Comparison of ENCODE assay signal across 8 cellular contexts in the genomic region with DNA sequence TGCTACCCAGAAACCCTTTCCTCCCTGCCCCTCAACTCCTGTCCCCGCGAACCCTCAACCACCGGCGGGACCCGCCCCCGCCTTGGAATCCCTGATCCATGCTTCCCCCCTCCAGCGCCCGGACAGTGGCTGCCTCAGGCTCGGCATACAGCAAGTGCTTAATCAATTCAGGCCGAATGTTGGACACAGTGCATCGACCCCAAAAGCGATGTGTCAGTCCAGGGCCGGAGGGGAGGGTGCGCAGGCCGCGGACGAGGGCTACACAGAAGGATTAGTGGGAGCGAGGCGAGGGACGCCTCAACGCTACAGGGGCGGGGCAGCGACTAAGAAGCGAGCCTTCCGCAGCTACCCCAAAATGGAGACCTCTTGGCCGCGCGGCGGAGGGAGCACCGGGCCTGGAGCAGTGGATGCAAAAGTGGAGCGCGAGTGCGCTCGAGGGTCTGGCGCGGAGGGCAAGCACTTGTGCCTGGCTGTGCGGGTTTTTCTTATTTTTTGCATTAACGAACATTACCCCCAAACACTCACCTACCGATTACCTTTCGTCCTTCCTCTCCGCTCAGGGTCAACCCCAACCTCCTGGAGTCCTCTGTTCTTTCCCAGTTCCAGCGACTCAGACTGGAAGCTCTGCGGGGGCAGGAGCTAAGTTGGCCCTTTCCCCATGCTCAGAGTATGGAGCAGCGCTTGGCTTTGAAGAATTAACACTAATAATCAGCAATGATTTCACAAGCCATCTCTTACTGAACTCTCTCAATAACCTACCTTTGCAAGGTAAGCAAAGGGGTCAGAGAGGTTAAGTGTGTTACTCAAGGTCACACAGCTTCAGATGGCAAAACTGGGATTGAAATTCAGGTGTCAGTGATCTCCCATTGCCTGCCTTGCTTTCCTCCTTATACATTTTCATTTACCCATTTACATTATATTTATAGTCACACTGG. TPM values are rescaled to one million over a fixed set of nuclear protein-coding genes. Genes with fewer than 3 reads are reported as not detected.
DNase-seq lines count a peak whose midpoint lies in the region; ATAC-seq, FAIRE-seq and TF ChIP-seq lines count a peak whose summit lies in the region.

No MANE protein-coding gene starts in this region.

- peak; percentile 64 for DNase-seq in activated CD4-positive, alpha-beta T cell treated with anti-CD3 and anti-CD28 coated beads for 36 hours
- no peak for DNase-seq in activated CD4-positive, alpha-beta T cell treated with anti-CD3 and anti-CD28 coated beads, Interleukin-2, amount 50 U/mL, for 1 hour
- DNase-seq in OCI-M1 (lab: John Stamatoyannopoulos, UW) (peak; percentile 97), cardiac muscle cell (ENCODE audit: low read depth in 1 of 2, low spot score in 1 of 2) (peak; percentile 71 to 81), pancreas (peak in 1 of 6 donors; percentile 84), NCI-H2081 treated with DMSO at 0.1 percent for 48 hours (lab: John Stamatoyannopoulos, UW) (no peak)
- DNase-seq in activated naive CD8-positive, alpha-beta T cell treated with anti-CD3 and anti-CD28 coated beads, Interleukin-2, amount 10 ng/mL, durations not matched to agents 7 days and 5 days: no peak

- no peak for FAIRE-seq in pancreas (lab: Jason Lieb, UNC)

- H3K9me3 Mint-ChIP-seq in activated CD4-positive, alpha-beta T cell treated with anti-CD3 and anti-CD28 coated beads for 36 hours (ENCODE audit: low read depth): no peaks in the 10 kb centered on the region
- H3K9me3 Mint-ChIP-seq in activated naive CD8-positive, alpha-beta T cell treated with anti-CD3 and anti-CD28 coated beads, Interleukin-2, amount 10 ng/mL, durations not matched to agents 7 days and 5 days: no peaks in the 10 kb centered on the region

- peaks cover 3% of the 10 kb centered on the region for H3K27me3 Mint-ChIP-seq in activated CD4-positive, alpha-beta T cell treated with anti-CD3 and anti-CD28 coated beads for 36 hours
- H3K27me3 Mint-ChIP-seq in activated naive CD8-positive, alpha-beta T cell treated with anti-CD3 and anti-CD28 coated beads, Interleukin-2, amount 10 ng/mL, durations not matched to agents 7 days and 5 days: no peaks in the 10 kb centered on the region

- ATAC-seq in activated CD4-positive, alpha-beta T cell treated with anti-CD3 and anti-CD28 coated beads for 36 hours: peak; percentile 11
- ATAC-seq in HG03457 (IDR thresholded peaks at IDR 0.05; ENCODE audit: unreplicated experiment): peak; percentile 16
- no peak for ATAC-seq in activated naive CD8-positive, alpha-beta T cell treated with anti-CD3 and anti-CD28 coated beads, Interleukin-2, amount 10 ng/mL, durations not matched to agents 7 days and 5 days (ENCODE audit: low read depth)
- peak; percentile 47 to 61 (median 59) for ATAC-seq in pancreas

- H3K4me1 ChIP-seq in cardiac muscle cell (ENCODE audit: low read depth) (peaks cover 3% of the 10 kb centered on the region), pancreas (no peaks in the 10 kb centered on the region)

- H3K36me3 Mint-ChIP-seq in activated CD4-positive, alpha-beta T cell treated with anti-CD3 and anti-CD28 coated beads for 36 hours (ENCODE audit: low read depth): peaks cover 6% of the 10 kb centered on the region
- H3K36me3 Mint-ChIP-seq in activated naive CD8-positive, alpha-beta T cell treated with anti-CD3 and anti-CD28 coated beads, Interleukin-2, amount 10 ng/mL, durations not matched to agents 7 days and 5 days: peaks cover 4% of the 10 kb centered on the region

- TF ChIP-seq CTCF in cardiac muscle cell (IDR thresholded peaks at IDR 0.05; ENCODE audit: low read depth, low read length): no peak
- TF ChIP-seq CTCF in pancreas (IDR thresholded peaks at IDR 0.05): no peak

- H3K27me3 ChIP-seq in cardiac muscle cell: no peaks in the 10 kb centered on the region
- H3K27me3 ChIP-seq in pancreas: no peaks in the 10 kb centered on the region

- 8% methylated on average over 36 to 44 of the region's 44 CpGs for WGBS in pancreas, 2 donors

- H3K27ac Mint-ChIP-seq in activated CD4-positive, alpha-beta T cell treated with anti-CD3 and anti-CD28 coated beads for 36 hours: peak overlapping the region; percentile 94
- H3K27ac Mint-ChIP-seq in activated naive CD8-positive, alpha-beta T cell treated with anti-CD3 and anti-CD28 coated beads, Interleukin-2, amount 10 ng/mL, durations not matched to agents 7 days and 5 days: peak overlapping the region; percentile 97

- no peaks in the 10 kb centered on the region for H3K36me3 ChIP-seq in cardiac muscle cell
- H3K36me3 ChIP-seq in pancreas: no peaks in the 10 kb centered on the region

- no peaks in the 10 kb centered on the region for H3K9me3 ChIP-seq in cardiac muscle cell (ENCODE audit: low read depth)
- no peaks in the 10 kb centered on the region for H3K9me3 ChIP-seq in pancreas

- H3K4me3 ChIP-seq in cardiac muscle cell: peak overlapping the region; percentile 82
- H3K4me3 ChIP-seq in pancreas: peak overlapping the region; percentile 50 to 81 (median 63)

- peak overlapping the region; percentile 83 for H3K4me3 Mint-ChIP-seq in activated CD4-positive, alpha-beta T cell treated with anti-CD3 and anti-CD28 coated beads for 36 hours
- peak overlapping the region; percentile 90 for H3K4me3 Mint-ChIP-seq in activated naive CD8-positive, alpha-beta T cell treated with anti-CD3 and anti-CD28 coated beads, Interleukin-2, amount 10 ng/mL, durations not matched to agents 7 days and 5 days

- POLR2A ChIA-PET in activated CD4-positive, alpha-beta T cell treated with anti-CD3 and anti-CD28 coated beads for 36 hours (lab: Charles Lee): interaction anchor here (1.0 kb wide), 1 partner anchor 29 kb away, joined by 3 read pairs; no protein-coding TSS in a partner anchor
- POLR2A ChIA-PET in activated naive CD8-positive, alpha-beta T cell treated with anti-CD3 and anti-CD28 coated beads, Interleukin-2, amount 10 ng/mL, durations not matched to agents 7 days and 5 days (lab: Charles Lee): interaction anchor here (0.5 to 4.4 kb wide), 3 partner anchors 27 to 202 kb away, joined by 4 to 47 read pairs (median 18); no protein-coding TSS in a partner anchor

- intact Hi-C loops in activated CD4-positive, alpha-beta T cell treated with anti-CD3 and anti-CD28 coated beads for 36 hours (cut with DNase I, micrococcal nuclease): loop anchor here in 1 of 2 experiments (5.0 kb wide), 1 partner anchor 811 kb away; no protein-coding TSS in a partner anchor
- intact Hi-C loops in pancreas (cut with DNase I): no loop called here

- H3K4me1 Mint-ChIP-seq in activated CD4-positive, alpha-beta T cell treated with anti-CD3 and anti-CD28 coated beads for 36 hours: peaks cover 46% of the 10 kb centered on the region
- H3K4me1 Mint-ChIP-seq in activated naive CD8-positive, alpha-beta T cell treated with anti-CD3 and anti-CD28 coated beads, Interleukin-2, amount 10 ng/mL, durations not matched to agents 7 days and 5 days: peaks cover 40% of the 10 kb centered on the region

- H3K27ac ChIP-seq in cardiac muscle cell (peak overlapping the region; percentile 17), pancreas (peak overlapping the region; percentile 26 to 66 (median 58))

- CTCF ChIA-PET in activated CD4-positive, alpha-beta T cell treated with anti-CD3 and anti-CD28 coated beads for 36 hours (lab: Charles Lee): interaction anchor here (0.6 to 6.7 kb wide), 3 partner anchors 28 to 894 kb away, joined by 3 to 72 read pairs (median 5); partner anchors contain the start of gene WNT11

RNA-seq across cellular contexts. Expression of gene WNT11, which starts 30.1 kb away (rescaled TPM):
- total RNA-seq in activated CD4-positive, alpha-beta T cell treated with anti-CD3 and anti-CD28 coated beads for 36 hours: not detected
- total RNA-seq in activated naive CD8-positive, alpha-beta T cell treated with anti-CD3 and anti-CD28 coated beads, Interleukin-2, amount 10 ng/mL, durations not matched to agents 7 days and 5 days: 1 to 10 TPM; 1.4 to 2.1 TPM
- 107 and 114 TPM in 2 replicates for total RNA-seq in cardiac muscle cell
- 78.3 and 87.9 TPM in 2 replicates for polyA plus RNA-seq in cardiac muscle cell
- total RNA-seq in pancreas: 1 to 10 TPM; 2.6 to 9.3 (median 6.2) TPM
- polyA plus RNA-seq in pancreas: 10 to 100 TPM in 1 of 2 donors, 1 to 10 TPM in 1; 5.4 to 30.5 TPM

Comparison
In these comparisons a context has a peak if more than half of its experiments do, and no peak if none do; other contexts are left out.
1. DNase-seq: peak in activated CD4-positive, alpha-beta T cell treated with anti-CD3 and anti-CD28 coated beads for 36 hours (single experiment), OCI-M1 (single experiment) and cardiac muscle cell (2 of 2); none in activated CD4-positive, alpha-beta T cell treated with anti-CD3 and anti-CD28 coated beads, Interleukin-2, amount 50 U/mL, for 1 hour (single experiment), activated naive CD8-positive, alpha-beta T cell treated with anti-CD3 and anti-CD28 coated beads, Interleukin-2, amount 10 ng/mL, durations not matched to agents 7 days and 5 days (single experiment) and NCI-H2081 treated with DMSO at 0.1 percent for 48 hours (single experiment).
2. RNA of gene WNT11, which starts 30.1 kb away (total RNA-seq): 107 to 114 TPM in cardiac muscle cell; 2.6 to 9.3 TPM in pancreas, 1.4 to 2.1 TPM in activated naive CD8-positive, alpha-beta T cell treated with anti-CD3 and anti-CD28 coated beads, Interleukin-2, amount 10 ng/mL, durations not matched to agents 7 days and 5 days and not detected in activated CD4-positive, alpha-beta T cell treated with anti-CD3 and anti-CD28 coated beads for 36 hours; every median in the first group is over 10 times any median in the second.